9 cellular contexts compared by ENCODE assay signal in genomic region chr4:77618383-77619241, GRCh38. TPM values are rescaled to one million over a fixed set of nuclear protein-coding genes. Genes with fewer than 3 reads are reported as not detected.
DNase-seq lines count a peak whose midpoint lies in the region; ATAC-seq, FAIRE-seq and TF ChIP-seq lines count a peak whose summit lies in the region.
"Had no signal": no experiment of that assay in that cellular context is flagged by ENCODE, and none has a peak within 500 bp of the region (broad histone marks: within the 10 kb centered on the region; RNA-seq: fewer than 3 reads in every experiment).

No MANE protein-coding gene starts in this region.

- H3K4me1 ChIP-seq in liver (ENCODE audit: control insufficient read depth in 4 of 4, insufficient read depth in 4 of 4, low read length in 3 of 4), result peaks cover 0 to 10% (median 2%) of the 10 kb centered on the region in 4 donors

- DNase-seq in BJ (ENCODE audit: low read depth) (peak; percentile 5), GM19239 (ENCODE audit: insufficient read length, low spot score) (peak; percentile 52), NCI-H460 (ENCODE audit: extremely low read depth, low read depth) (peak; percentile 64), choroid plexus epithelial cell (ENCODE audit: low read depth) (peak; percentile 83)
- DNase-seq in activated CD4-positive, alpha-beta T cell treated with anti-CD3 and anti-CD28 coated beads for 36 hours, result peak; percentile 76
- DNase-seq in stimulated activated CD4-positive, alpha-beta T cell treated with anti-CD3 and anti-CD28 coated beads, TNF-alpha, amount 100 ng/mL, for 48 hours (ENCODE audit: low read depth in 3 of 3), result peak; percentile 29 to 62 (median 52)

- H3K9me3 ChIP-seq in liver (ENCODE audit: control insufficient read depth in 4 of 4, low read length in 3 of 4), result no peaks in the 10 kb centered on the region

- peaks cover 14% of the 10 kb centered on the region for H3K27me3 Mint-ChIP-seq in activated CD4-positive, alpha-beta T cell treated with anti-CD3 and anti-CD28 coated beads for 36 hours

- POLR2A ChIA-PET in BJ (lab: Charles Lee), result interaction anchor here (0.8 kb wide), 1 partner anchor 14 kb away, joined by 3 read pairs; no protein-coding TSS in a partner anchor
- POLR2A ChIA-PET in activated CD4-positive, alpha-beta T cell treated with anti-CD3 and anti-CD28 coated beads for 36 hours (lab: Charles Lee), result interaction anchor here (0.6 kb wide), 1 partner anchor 11 kb away, joined by 4 read pairs; no protein-coding TSS in a partner anchor

- intact Hi-C loops in activated CD4-positive, alpha-beta T cell treated with anti-CD3 and anti-CD28 coated beads for 36 hours (cut with DNase I, micrococcal nuclease), result loop anchor here (1.0 to 5.0 kb wide), 5 partner anchors 153 to 376 kb away; no protein-coding TSS in a partner anchor

- peak; percentile 99 for FAIRE-seq in GM19239 (lab: Jason Lieb, UNC)

- no peaks in the 10 kb centered on the region for H3K9me3 Mint-ChIP-seq in activated CD4-positive, alpha-beta T cell treated with anti-CD3 and anti-CD28 coated beads for 36 hours (ENCODE audit: low read depth)
- H3K9me3 Mint-ChIP-seq: IgD-negative memory B cell had no signal

- no peak overlapping the region for H3K27ac ChIP-seq in liver (ENCODE audit: low read depth in 1 of 2, low read length in 2 of 2)

- peak overlapping the region; percentile 34 for H3K27ac Mint-ChIP-seq in activated CD4-positive, alpha-beta T cell treated with anti-CD3 and anti-CD28 coated beads for 36 hours
- H3K27ac Mint-ChIP-seq: IgD-negative memory B cell had no signal

- H3K9ac ChIP-seq in liver (ENCODE audit: low read depth in 1 of 2, low read length in 2 of 2), result no peak overlapping the region

- CTCF ChIA-PET in BJ (lab: Yijun Ruan, JAX), result interaction anchor here (0.6 to 4.3 kb wide), 23 partner anchors 10 to 1299 kb away, joined by 3 to 28 read pairs (median 4); partner anchors contain the start of gene CXCL13
- CTCF ChIA-PET in activated CD4-positive, alpha-beta T cell treated with anti-CD3 and anti-CD28 coated beads for 36 hours (lab: Charles Lee), result interaction anchor here (0.6 to 10.2 kb wide), 38 partner anchors 8 to 378 kb away, joined by 3 to 85 read pairs (median 4); partner anchors contain the start of gene CXCL13

- peaks cover 6% of the 10 kb centered on the region for H3K4me1 Mint-ChIP-seq in activated CD4-positive, alpha-beta T cell treated with anti-CD3 and anti-CD28 coated beads for 36 hours

- TF ChIP-seq CTCF in BJ (IDR thresholded peaks at IDR 0.05; ENCODE audit: insufficient read depth, low read depth, low read length) (peak; percentile 90), choroid plexus epithelial cell (conservative IDR thresholded peaks at IDR 0.05; ENCODE audit: low read depth, low read length) (peak; percentile 92), liver (IDR thresholded peaks at IDR 0.05; ENCODE audit: low read depth, low read length, missing input control) (peak; percentile 87)

- H3K27me3 ChIP-seq in BJ (ENCODE audit: control insufficient read depth, insufficient read depth, low read length), result peaks cover 15% of the 10 kb centered on the region
- H3K27me3 ChIP-seq in liver (ENCODE audit: control insufficient read depth in 4 of 4, insufficient read depth in 4 of 4, low read length in 3 of 4), result no peaks in the 10 kb centered on the region

- peak; percentile 84 for ATAC-seq in HG03280 (IDR thresholded peaks at IDR 0.05; ENCODE audit: unreplicated experiment)
- ATAC-seq in activated CD4-positive, alpha-beta T cell treated with anti-CD3 and anti-CD28 coated beads for 36 hours, result peak; percentile 96

- no peak overlapping the region for H3K4me3 Mint-ChIP-seq in activated CD4-positive, alpha-beta T cell treated with anti-CD3 and anti-CD28 coated beads for 36 hours
- H3K4me3 Mint-ChIP-seq: IgD-negative memory B cell had no signal

- H3K36me3 Mint-ChIP-seq in activated CD4-positive, alpha-beta T cell treated with anti-CD3 and anti-CD28 coated beads for 36 hours (ENCODE audit: low read depth), result no peaks in the 10 kb centered on the region

- H3K4me3 ChIP-seq in BJ (ENCODE audit: low read depth, low read length), result no peak overlapping the region
- no peak overlapping the region for H3K4me3 ChIP-seq in choroid plexus epithelial cell (ENCODE audit: low read depth, low read length)
- H3K4me3 ChIP-seq in liver (ENCODE audit: low read depth in 1 of 3, low read length in 3 of 3), result no peak overlapping the region

- H3K36me3 ChIP-seq in BJ (ENCODE audit: control insufficient read depth, insufficient read depth, low read length) (no peaks in the 10 kb centered on the region), liver (ENCODE audit: control insufficient read depth in 4 of 4, insufficient read depth in 3 of 4, low read depth in 1 of 4, low read length in 3 of 4) (no peaks in the 10 kb centered on the region)

- peak; percentile 96 to 98 for TF ChIP-seq RAD21 in liver (IDR thresholded peaks at IDR 0.05)

- 13% methylated on average over 12 of the region's 12 CpGs for WGBS in liver

TF ChIP-seq in liver, 16 proteins besides CTCF, POLR2A, EP300 and RAD21:
- TF ChIP-seq MAX (IDR thresholded peaks at IDR 0.05) (no peak), HNF4A (conservative IDR thresholded peaks at IDR 0.05) (no peak), RXRA (IDR thresholded peaks at IDR 0.05) (peak; percentile 31 to 49), NR2F2 (IDR thresholded peaks at IDR 0.05) (no peak), ATF3 (IDR thresholded peaks at IDR 0.05) (no peak), TAF1 (conservative IDR thresholded peaks at IDR 0.05) (peak; percentile 35), YY1 (IDR thresholded peaks at IDR 0.05) (no peak), ZBTB33 (IDR thresholded peaks at IDR 0.05) (no peak), HNF4G (IDR thresholded peaks at IDR 0.05) (no peak), EGR1 (IDR thresholded peaks at IDR 0.05; ENCODE audit: low read depth in 2 of 2) (peak in 1 of 2 donors; percentile 11), FOXA2 (IDR thresholded peaks at IDR 0.05) (no peak)
TF ChIP-seq in liver: peak in this region for 3.

RNA-seq across cellular contexts. Expression of gene CXCL13, which starts 13.0 kb away (rescaled TPM):
- polyA plus RNA-seq in BJ (2011; rRNA removed), result not detected in 2 replicates
- not detected in 2 replicates for polyA minus RNA-seq in BJ (2011; rRNA and poly(A)+ RNA removed)
- not detected in 2 replicates for total RNA-seq in NCI-H460 (2014; rRNA removed; shearing (Covaris generic))
- not detected in 2 replicates for polyA plus RNA-seq in NCI-H460 (2014; cell fraction: nucleus; rRNA removed)
- 1 to 10 TPM; 4.9 to 5.1 TPM for total RNA-seq in activated CD4-positive, alpha-beta T cell treated with anti-CD3 and anti-CD28 coated beads for 36 hours
- total RNA-seq in liver, result 1 to 10 TPM in 1 of 2 donors, not detected in 1; 1.2 TPM
- 1 to 10 TPM; 2.8 to 4.0 TPM for polyA plus RNA-seq in liver

Comparison
In these comparisons a context has a peak if more than half of its experiments do, and no peak if none do; other contexts are left out.
1. DNase-seq: peak in every context shown above with its lines; median percentile 83 in choroid plexus epithelial cell; 76 in activated CD4-positive, alpha-beta T cell treated with anti-CD3 and anti-CD28 coated beads for 36 hours; 64 in NCI-H460; 52 in GM19239; 52 in stimulated activated CD4-positive, alpha-beta T cell treated with anti-CD3 and anti-CD28 coated beads, TNF-alpha, amount 100 ng/mL, for 48 hours; 5 in BJ.